ENCODE assay signal across 24 cellular contexts in the genomic region with DNA sequence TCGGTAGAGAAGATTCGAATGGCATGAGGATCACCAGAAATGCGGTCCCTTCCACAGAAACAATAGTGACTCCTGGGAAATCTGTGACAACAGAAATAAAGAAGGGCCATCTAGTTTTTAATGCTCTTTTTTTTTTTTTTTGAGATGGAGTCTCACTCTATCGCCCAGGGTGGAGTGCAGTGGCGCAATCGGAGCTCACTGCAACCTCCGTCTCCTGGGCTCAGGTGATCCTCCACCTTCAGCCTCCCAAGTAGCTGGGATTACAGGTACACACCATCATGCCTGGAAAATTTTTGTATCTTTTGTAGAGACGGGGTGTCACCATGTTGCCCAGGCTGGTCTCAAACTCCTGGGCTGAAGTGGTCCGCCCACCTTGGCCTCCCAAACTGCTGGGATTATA. TPM values are rescaled to one million over a fixed set of nuclear protein-coding genes. Genes with fewer than 3 reads are reported as not detected.
DNase-seq lines count a peak whose midpoint lies in the region; ATAC-seq and TF ChIP-seq lines count a peak whose summit lies in the region.
"Had no signal": no experiment of that assay in that cellular context is flagged by ENCODE, and none has a peak within 500 bp of the region (broad histone marks: within the 10 kb centered on the region; RNA-seq: fewer than 3 reads in every experiment).

No MANE protein-coding gene starts in this region.

- H3K4me1 Mint-ChIP-seq in mesothelial cell of epicardium, result peaks cover 29% of the 10 kb centered on the region
- H3K4me1 Mint-ChIP-seq in CD14-positive monocyte, result peaks cover 13% of the 10 kb centered on the region
- H3K4me1 Mint-ChIP-seq: B cell; CD8-positive, alpha-beta memory T cell had no signal

- peak overlapping the region; percentile 26 for H3K27ac Mint-ChIP-seq in mesothelial cell of epicardium
- H3K27ac Mint-ChIP-seq in CD14-positive monocyte, result no peak overlapping the region
- H3K27ac Mint-ChIP-seq: B cell; CD4-positive, alpha-beta T cell; GM23338; H9 had no signal

- H3K4me1 ChIP-seq in cardiac muscle cell (ENCODE audit: low read depth), result peaks cover 9% of the 10 kb centered on the region
- H3K4me1 ChIP-seq in neuron (ENCODE audit: insufficient read depth, low read length), result peaks cover 10% of the 10 kb centered on the region
- H3K4me1 ChIP-seq in spleen, result peaks cover 0 to 7% (median 0%) of the 10 kb centered on the region in 6 donors
- H3K4me1 ChIP-seq: BLaER1 had no signal

- H3K9me3 ChIP-seq in cardiac muscle cell (ENCODE audit: low read depth) (no peaks in the 10 kb centered on the region), neuron (ENCODE audit: low read length) (no peaks in the 10 kb centered on the region), spleen (no peaks in the 10 kb centered on the region)

- DNase-seq in cardiac muscle cell (ENCODE audit: low read depth in 1 of 2, low spot score in 1 of 2) (no peak), Right ventricle myocardium superior (no peak), mesothelial cell of epicardium (ENCODE audit: low spot score in 2 of 2, unreplicated experiment in 2 of 2) (no peak), spleen (peak; percentile 34), CD14-positive monocyte (ENCODE audit: low spot score) (no peak)
- DNase-seq: Calu3; CD4-positive, alpha-beta T cell; CD8-positive, alpha-beta memory T cell; DMS53; DMS79 treated with DMSO at 0.1 percent for 48 hours; GF-D8; H9 had no signal

- H3K9me3 Mint-ChIP-seq in mesothelial cell of epicardium, result no peaks in the 10 kb centered on the region
- peaks cover 0 to 3% (median 2%) of the 10 kb centered on the region in 7 donors for H3K9me3 Mint-ChIP-seq in CD14-positive monocyte
- H3K9me3 Mint-ChIP-seq: CD4-positive, alpha-beta T cell had no signal

- no peak overlapping the region for H3K4me3 Mint-ChIP-seq in mesothelial cell of epicardium
- H3K4me3 Mint-ChIP-seq in CD14-positive monocyte, result no peak overlapping the region
- H3K4me3 Mint-ChIP-seq: B cell; CD4-positive, alpha-beta T cell; CD8-positive, alpha-beta memory T cell; GM23338; H9 had no signal

- TF ChIP-seq POLR2A in spleen (IDR thresholded peaks at IDR 0.05), result no peak

- H3K27me3 Mint-ChIP-seq in mesothelial cell of epicardium (ENCODE audit: low read depth) (no peaks in the 10 kb centered on the region), CD14-positive monocyte (ENCODE audit: low read depth in 3 of 3) (peaks cover 0 to 6% (median 4%) of the 10 kb centered on the region in 3 donors)
- H3K27me3 Mint-ChIP-seq: CD4-positive, alpha-beta T cell had no signal

- no peak for ATAC-seq in Right ventricle myocardium superior (ENCODE audit: poor library complexity)
- no peak for ATAC-seq in activated CD4-positive, CD25-positive, alpha-beta regulatory T cell treated with anti-CD3 and anti-CD28 coated beads, Interleukin-2, amount 50 U/mL, for 24 hours
- no peak for ATAC-seq in HG02870 (IDR thresholded peaks at IDR 0.05; ENCODE audit: unreplicated experiment)

- H3K36me3 ChIP-seq in cardiac muscle cell (no peaks in the 10 kb centered on the region), neuron (ENCODE audit: insufficient read depth, low read length) (no peaks in the 10 kb centered on the region), spleen (no peaks in the 10 kb centered on the region)
- H3K36me3 ChIP-seq: BLaER1 had no signal

- 89 to 98% (median 91%) methylated on average over 9 of the region's 9 CpGs for WGBS in spleen, 5 donors

- H3K27ac ChIP-seq in cardiac muscle cell (peak overlapping the region; percentile 71), spleen (no peak overlapping the region)
- H3K27ac ChIP-seq: 22Rv1, BLaER1, C4-2B had no signal

- peak overlapping the region; percentile 15 for H2AFZ ChIP-seq in neuron (ENCODE audit: low read depth, low read length)
- H2AFZ ChIP-seq: GM23338 had no signal

- H3K36me3 Mint-ChIP-seq in mesothelial cell of epicardium (peaks cover 32% of the 10 kb centered on the region), CD14-positive monocyte (no peaks in the 10 kb centered on the region)

- no peak for TF ChIP-seq CTCF in cardiac muscle cell (IDR thresholded peaks at IDR 0.05; ENCODE audit: low read depth, low read length)
- TF ChIP-seq CTCF in mesothelial cell of epicardium (IDR thresholded peaks at IDR 0.05; ENCODE audit: unreplicated experiment), result no peak
- no peak for TF ChIP-seq CTCF in spleen (IDR thresholded peaks at IDR 0.05 in 8 of 11, conservative IDR thresholded peaks at IDR 0.05 in 3 of 11)
- no peak for TF ChIP-seq CTCF in CD14-positive monocyte (IDR thresholded peaks at IDR 0.05)

- intact Hi-C loops in Right ventricle myocardium superior (cut with DNase I), result no loop called here
- intact Hi-C loops in spleen (cut with DNase I; ENCODE audit: low total_unique reads), result no loop called here
- intact Hi-C loops in CD14-positive monocyte (cut with micrococcal nuclease), result no loop called here

- H3K27me3 ChIP-seq in cardiac muscle cell (no peaks in the 10 kb centered on the region), neuron (ENCODE audit: insufficient read depth, low read length) (no peaks in the 10 kb centered on the region), spleen (replicated peaks in 1 of 7) (no peaks in the 10 kb centered on the region)
- H3K27me3 ChIP-seq: BLaER1 had no signal

- no peak overlapping the region for H3K4me3 ChIP-seq in cardiac muscle cell
- no peak overlapping the region for H3K4me3 ChIP-seq in neuron (ENCODE audit: low read length)
- no peak overlapping the region for H3K4me3 ChIP-seq in spleen
- H3K4me3 ChIP-seq: BLaER1, GM23338 had no signal

RNA-seq across cellular contexts. Expression of a gene that starts 43.9 kb away (rescaled TPM):
- 0.04 and 0.36 TPM in 2 replicates for total RNA-seq in cardiac muscle cell
- 0.37 TPM in 1 of 2 replicates, not detected in the other for polyA plus RNA-seq in cardiac muscle cell
- total RNA-seq in Right ventricle myocardium superior, result not detected
- 5.3 to 5.5 TPM (median 5.5 TPM) in 3 replicates for total RNA-seq in mesothelial cell of epicardium
- total RNA-seq in spleen, result 1 to 10 TPM in 6 of 7 donors, under 1 TPM in 1; 0.72 to 3.5 (median 1.6) TPM
- 1 to 10 TPM in 1 of 3 donors, under 1 TPM in 2; 0.93 to 1.1 (median 0.98) TPM for polyA plus RNA-seq in spleen
- under 1 TPM; 0.12 to 0.22 TPM for polyA plus RNA-seq in CD14-positive monocyte
- total RNA-seq: B cell; Calu3; CD8-positive, alpha-beta memory T cell; Daoy; G401; H4 had no signal
- polyA plus RNA-seq: AG04450; CD8-positive, alpha-beta memory T cell had no signal
